ENCODE assay signal across 9 cellular contexts in the genomic region with DNA sequence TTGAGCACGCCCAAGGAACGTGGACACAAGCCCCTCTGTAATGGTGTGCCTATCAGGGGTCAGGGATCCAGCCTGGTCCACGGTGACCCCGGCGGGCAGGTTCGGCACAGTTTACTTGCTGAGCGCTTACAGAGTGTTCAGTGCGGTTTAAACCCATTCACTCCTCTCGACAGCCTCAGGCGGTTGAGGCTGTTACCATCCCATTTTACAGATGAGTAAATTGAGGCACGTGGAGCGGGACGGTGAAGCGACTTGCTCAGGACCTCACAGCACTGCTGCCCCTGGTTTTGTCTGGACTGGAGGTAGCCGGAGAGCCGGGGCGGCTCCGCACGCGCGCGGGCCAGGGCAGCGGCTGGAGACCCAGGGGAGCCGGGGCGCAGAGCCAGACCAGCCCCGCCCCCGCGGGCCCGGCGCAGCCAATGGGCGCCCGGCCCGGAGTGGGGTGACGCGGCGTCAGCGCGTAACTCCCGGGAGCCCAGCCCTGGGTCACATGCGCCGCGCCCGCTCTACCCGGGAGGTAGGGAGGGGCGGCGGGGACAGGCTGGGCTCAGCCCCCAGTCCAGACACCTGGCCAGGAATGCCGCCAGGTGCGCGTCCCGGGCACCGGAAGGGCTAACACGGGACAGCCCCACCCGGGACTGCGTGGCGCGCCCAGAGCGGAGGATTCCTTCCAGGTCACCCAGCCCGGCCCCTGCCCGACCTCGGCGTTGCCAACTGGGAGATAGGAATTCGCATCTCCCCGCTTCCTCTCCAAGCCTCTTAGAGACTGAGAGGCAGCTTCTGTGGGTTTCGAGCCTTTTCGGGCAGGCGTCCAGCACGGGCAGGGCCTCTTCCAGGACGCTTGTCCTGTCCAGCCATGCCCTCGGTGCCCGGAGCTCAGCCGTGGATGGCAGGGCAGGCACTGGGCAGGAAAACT. TPM values are rescaled to one million over a fixed set of nuclear protein-coding genes. Genes with fewer than 3 reads are reported as not detected.
DNase-seq lines count a peak whose midpoint lies in the region; ATAC-seq, FAIRE-seq and TF ChIP-seq lines count a peak whose summit lies in the region.
"Had no signal": no experiment of that assay in that cellular context is flagged by ENCODE, and none has a peak within 500 bp of the region (broad histone marks: within the 10 kb centered on the region; RNA-seq: fewer than 3 reads in every experiment).

No MANE protein-coding gene starts in this region.

- H3K9me3 Mint-ChIP-seq in CD8-positive, alpha-beta T cell, result no peaks in the 10 kb centered on the region

- peaks cover 50% of the 10 kb centered on the region for H3K4me1 ChIP-seq in CD8-positive, alpha-beta T cell (ENCODE audit: insufficient read depth, low read length)
- H3K4me1 ChIP-seq in esophagus muscularis mucosa (peaks cover 59 to 68% (median 66%) of the 10 kb centered on the region in 4 donors), muscle layer of duodenum (ENCODE audit: control insufficient read depth in 1 of 2, insufficient read depth in 2 of 2, low read length in 2 of 2) (peaks cover 34 to 45% of the 10 kb centered on the region in 2 donors)

- H3K36me3 Mint-ChIP-seq in CD8-positive, alpha-beta T cell, result no peaks in the 10 kb centered on the region

- H3K27me3 Mint-ChIP-seq in CD8-positive, alpha-beta T cell (ENCODE audit: low read depth), result no peaks in the 10 kb centered on the region

- DNase-seq in CD8-positive, alpha-beta T cell, result peak; percentile 59 to 87 (median 77)
- DNase-seq in HTR-8/SVneo (ENCODE audit: insufficient read length, low spot score) (peak; percentile 97), OCI-M1 (lab: John Stamatoyannopoulos, UW) (peak; percentile 86), activated T-helper 1 cell treated with Interleukin-2 at 50 U/mL for 16 hours (ENCODE audit: low read depth) (peak; percentile 74), esophagus muscularis mucosa (ENCODE audit: extremely low spot score) (no peak)
- DNase-seq in stimulated activated CD8-positive, alpha-beta memory T cell treated with anti-CD3 and anti-CD28 coated beads, Interleukin-7, amount 100 ng/mL, for 4 hours (ENCODE audit: low read depth in 2 of 2), result peak; percentile 34 to 78

- FAIRE-seq in HTR-8/SVneo (lab: Jason Lieb, UNC), result peak; percentile 98
- FAIRE-seq: colon had no signal

- peak; percentile 38 for TF ChIP-seq POLR2A in esophagus muscularis mucosa (IDR thresholded peaks at IDR 0.05; ENCODE audit: low read depth)

- WGBS in esophagus muscularis mucosa, result 6% methylated on average over 6 of the region's 71 CpGs

- H3K4me3 Mint-ChIP-seq in CD8-positive, alpha-beta T cell, result peak overlapping the region; percentile 88

- H3K27me3 ChIP-seq in CD8-positive, alpha-beta T cell (ENCODE audit: insufficient read depth, low read length), result no peaks in the 10 kb centered on the region
- H3K27me3 ChIP-seq in esophagus muscularis mucosa, result no peaks in the 10 kb centered on the region
- H3K27me3 ChIP-seq in muscle layer of duodenum (ENCODE audit: low read depth, low read length), result no peaks in the 10 kb centered on the region

- no peaks in the 10 kb centered on the region for H3K9me3 ChIP-seq in CD8-positive, alpha-beta T cell (ENCODE audit: low read length)
- H3K9me3 ChIP-seq in esophagus muscularis mucosa (no peaks in the 10 kb centered on the region), muscle layer of duodenum (ENCODE audit: control insufficient read depth in 1 of 2, low read length in 2 of 2) (no peaks in the 10 kb centered on the region)

- peak overlapping the region; percentile 86 for H3K27ac Mint-ChIP-seq in CD8-positive, alpha-beta T cell

- CTCF ChIA-PET in CD8-positive, alpha-beta T cell (lab: Charles Lee), result interaction anchor here (1.3 to 2.5 kb wide), 4 partner anchors 10 to 79 kb away, joined by 3 to 13 read pairs (median 6); no protein-coding TSS in a partner anchor

- H3K27ac ChIP-seq in CD8-positive, alpha-beta T cell (ENCODE audit: low read depth, low read length), result peak overlapping the region; percentile 76
- H3K27ac ChIP-seq in esophagus muscularis mucosa (replicated peaks in 1 of 4) (peak overlapping the region; percentile 95 to 100 (median 99)), muscle layer of duodenum (ENCODE audit: low read length) (peak overlapping the region; percentile 94)

- no peaks in the 10 kb centered on the region for H3K36me3 ChIP-seq in CD8-positive, alpha-beta T cell (ENCODE audit: insufficient read depth, low read length)
- no peaks in the 10 kb centered on the region for H3K36me3 ChIP-seq in esophagus muscularis mucosa
- H3K36me3 ChIP-seq in muscle layer of duodenum (ENCODE audit: control insufficient read depth in 1 of 2, insufficient read depth in 2 of 2, low read length in 2 of 2), result peaks cover 0 to 10% of the 10 kb centered on the region in 2 donors

- intact Hi-C loops in CD8-positive, alpha-beta T cell (cut with DNase I, micrococcal nuclease), result loop anchor here in 1 of 2 experiments (10.0 kb wide), 1 partner anchor 345 kb away; the partner anchor contains the start of gene ALKBH5
- intact Hi-C loops in esophagus muscularis mucosa (cut with DNase I), result no loop called here

- H3K4me1 Mint-ChIP-seq in CD8-positive, alpha-beta T cell (ENCODE audit: low read depth), result peaks cover 44% of the 10 kb centered on the region

- POLR2A ChIA-PET in CD8-positive, alpha-beta T cell (lab: Charles Lee), result interaction anchor here (1.5 to 2.0 kb wide), 3 partner anchors 9 to 18 kb away, joined by 4 to 15 read pairs (median 5); no protein-coding TSS in a partner anchor

- ATAC-seq in CD8-positive, alpha-beta T cell, result peak; percentile 57
- ATAC-seq in GM19468 (IDR thresholded peaks at IDR 0.05; ENCODE audit: extremely low read depth, unreplicated experiment), result peak; percentile 51

- no peak for TF ChIP-seq CTCF in CD8-positive, alpha-beta T cell (IDR thresholded peaks at IDR 0.05)
- TF ChIP-seq CTCF in esophagus muscularis mucosa (IDR thresholded peaks at IDR 0.05), result no peak

- peak overlapping the region; percentile 67 for H3K4me3 ChIP-seq in CD8-positive, alpha-beta T cell (ENCODE audit: low read depth, low read length)
- peak overlapping the region; percentile 59 to 70 (median 64) for H3K4me3 ChIP-seq in esophagus muscularis mucosa
- peak overlapping the region; percentile 48 to 64 for H3K4me3 ChIP-seq in muscle layer of duodenum (ENCODE audit: low read depth in 1 of 2, low read length in 2 of 2)

- TF ChIP-seq EP300 in esophagus muscularis mucosa (IDR thresholded peaks at IDR 0.05), result no peak

RNA-seq across cellular contexts. Expression of gene SREBF1, which starts 3.3 kb away (rescaled TPM):
- 100 to 1,000 TPM; 401 to 412 TPM for total RNA-seq in CD8-positive, alpha-beta T cell
- 10 to 100 TPM; 28.1 to 62.6 (median 39.7) TPM for total RNA-seq in esophagus muscularis mucosa

Comparison
In these comparisons a context has a peak if more than half of its experiments do, and no peak if none do; other contexts are left out.
1. RNA of gene SREBF1, which starts 3.3 kb away (total RNA-seq): 401 to 412 TPM in CD8-positive, alpha-beta T cell; 28.1 to 62.6 TPM in esophagus muscularis mucosa; every median in the first group is over 4 times any median in the second.
2. Peak in every context shown above with its lines, with median percentiles within 50 percentile points of each other: H3K27ac ChIP-seq and H3K4me3 ChIP-seq.